Comparison of ENCODE assay signal across 8 cellular contexts in genomic region chr1:59354239-59354638, GRCh38. TPM values are rescaled to one million over a fixed set of nuclear protein-coding genes. Genes with fewer than 3 reads are reported as not detected.
DNase-seq lines count a peak whose midpoint lies in the region; ATAC-seq, FAIRE-seq and TF ChIP-seq lines count a peak whose summit lies in the region.
"Not testable (repeated sequence)": the region's sequence is repeated elsewhere in the genome, so short reads cannot be mapped to it uniquely, and the experiment has no call there.

No MANE protein-coding gene starts in this region.

- not testable (repeated sequence) for H3K4me1 Mint-ChIP-seq in activated CD4-positive, alpha-beta memory T cell treated with anti-CD3 and anti-CD28 coated beads for 36 hours (ENCODE audit: low read depth)
- H3K4me1 Mint-ChIP-seq in activated T-helper 2 cell treated with anti-CD3 and anti-CD28 coated beads, Interferon-gamma antibody, Interleukin-2, Interleukin-4, amounts not matched to agents 10 μg/mL and 5 μg/mL and 100 μg/mL, durations not matched to agents 14 hours and 24 hours and 36 hours (ENCODE audit: low read depth) = peaks cover 37% of the 10 kb centered on the region
- peaks cover 11% of the 10 kb centered on the region for H3K4me1 Mint-ChIP-seq in memory B cell

- not testable (repeated sequence) for H3K9ac ChIP-seq in mammary epithelial cell (ENCODE audit: insufficient read depth, low read length)
- H3K9ac ChIP-seq in skeletal muscle tissue (ENCODE audit: low read depth in 1 of 3, low read length in 3 of 3) = peak overlapping the region in 1 of 3 donors; percentile 34

- not testable (repeated sequence) for H3K4me3 ChIP-seq in mammary epithelial cell (replicated peaks in 1 of 3; ENCODE audit: insufficient read depth in 1 of 3, low read depth in 2 of 3, low read length in 3 of 3); osteoblast (ENCODE audit: insufficient read depth, low read length); skeletal muscle tissue (ENCODE audit: low read length in 3 of 3); tibial nerve

- H2AFZ ChIP-seq in mammary epithelial cell (ENCODE audit: low read depth, low read length) = peak overlapping the region; percentile 46
- H2AFZ ChIP-seq in osteoblast (ENCODE audit: low read length) = not testable (repeated sequence)

- CTCF ChIA-PET in activated CD4-positive, alpha-beta memory T cell treated with anti-CD3 and anti-CD28 coated beads for 36 hours (lab: Charles Lee); mammary epithelial cell (lab: Charles Lee; ENCODE audit: low non-redundant PET): not testable (repeated sequence)

- intact Hi-C loops in activated CD4-positive, alpha-beta memory T cell treated with anti-CD3 and anti-CD28 coated beads for 36 hours (cut with micrococcal nuclease) = loop anchor here (2.0 kb wide), 1 partner anchor 79 kb away; no protein-coding TSS in a partner anchor
- intact Hi-C loops in activated T-helper 2 cell treated with anti-CD3 and anti-CD28 coated beads, Interferon-gamma antibody, Interleukin-2, Interleukin-4, amounts not matched to agents 10 μg/mL and 5 μg/mL and 100 μg/mL, durations not matched to agents 14 hours and 24 hours and 36 hours (cut with micrococcal nuclease) = loop anchor here (1.0 to 2.0 kb wide), 2 partner anchors 21 to 571 kb away; no protein-coding TSS in a partner anchor
- intact Hi-C loops in mammary epithelial cell (cut with micrococcal nuclease) = not testable (repeated sequence)

- POLR2A ChIA-PET in activated CD4-positive, alpha-beta memory T cell treated with anti-CD3 and anti-CD28 coated beads for 36 hours (lab: Charles Lee) = not testable (repeated sequence)

- not testable (repeated sequence) for TF ChIP-seq EP300 in tibial nerve (IDR thresholded peaks at IDR 0.05)

- DNase-seq in GM12891 (ENCODE audit: insufficient read length, low spot score); activated CD4-positive, alpha-beta memory T cell treated with anti-CD3 and anti-CD28 coated beads for 36 hours; activated T-helper 2 cell treated with anti-CD3 and anti-CD28 coated beads, Interferon-gamma antibody, Interleukin-2, Interleukin-4, amounts not matched to agents 10 μg/mL and 5 μg/mL and 100 μg/mL, durations not matched to agents 14 hours and 24 hours and 36 hours (ENCODE audit: low spot score); mammary epithelial cell; memory B cell (ENCODE audit: low spot score in 2 of 2); tibial nerve (ENCODE audit: low spot score in 2 of 2): not testable (repeated sequence)
- peak; percentile 10 for DNase-seq in osteoblast (ENCODE audit: insufficient read length, low spot score, missing footprints)

- H3K9me3 ChIP-seq in mammary epithelial cell (replicated peaks; ENCODE audit: insufficient read depth, low read length); osteoblast (ENCODE audit: low read depth, low read length); skeletal muscle tissue (ENCODE audit: control insufficient read depth in 3 of 3, low read length in 3 of 3); tibial nerve: not testable (repeated sequence)

- not testable (repeated sequence) for TF ChIP-seq CTCF in mammary epithelial cell (conservative IDR thresholded peaks at IDR 0.05 in 1 of 2, IDR thresholded peaks at IDR 0.05 in 1 of 2; ENCODE audit: extremely low read depth in 1 of 2, insufficient read depth in 1 of 2, low read depth in 1 of 2, low read length in 2 of 2); osteoblast (IDR thresholded peaks at IDR 0.05; ENCODE audit: extremely low read depth, low read depth, low read length); tibial nerve (IDR thresholded peaks at IDR 0.05)

- BruUV-seq in mammary epithelial cell (replicated peaks; lab: Mats Ljungman, UMichigan) = not testable (repeated sequence)

- FAIRE-seq in GM12891 (lab: Jason Lieb, UNC) = peak; percentile 9

- H3K4me2 ChIP-seq in mammary epithelial cell (ENCODE audit: insufficient read depth, low read depth, low read length); osteoblast (ENCODE audit: insufficient read depth, low read length): not testable (repeated sequence)

- H3K27me3 Mint-ChIP-seq in activated CD4-positive, alpha-beta memory T cell treated with anti-CD3 and anti-CD28 coated beads for 36 hours; activated T-helper 2 cell treated with anti-CD3 and anti-CD28 coated beads, Interferon-gamma antibody, Interleukin-2, Interleukin-4, amounts not matched to agents 10 μg/mL and 5 μg/mL and 100 μg/mL, durations not matched to agents 14 hours and 24 hours and 36 hours (ENCODE audit: low read depth); memory B cell: not testable (repeated sequence)

- WGBS in mammary epithelial cell (ENCODE audit: low coverage, missing lambda C conversion rate) = 66% methylated on average over 4 of the region's 4 CpGs
- 57 to 76% methylated on average over 4 of the region's 4 CpGs for WGBS in tibial nerve, 2 donors

- H3K27ac Mint-ChIP-seq in activated CD4-positive, alpha-beta memory T cell treated with anti-CD3 and anti-CD28 coated beads for 36 hours = peak overlapping the region; percentile 59
- peak overlapping the region; percentile 95 for H3K27ac Mint-ChIP-seq in activated T-helper 2 cell treated with anti-CD3 and anti-CD28 coated beads, Interferon-gamma antibody, Interleukin-2, Interleukin-4, amounts not matched to agents 10 μg/mL and 5 μg/mL and 100 μg/mL, durations not matched to agents 14 hours and 24 hours and 36 hours
- H3K27ac Mint-ChIP-seq in memory B cell = peak overlapping the region; percentile 31

- TF ChIP-seq POLR2A in GM12891 (IDR thresholded peaks at IDR 0.05; ENCODE audit: low read depth, low read length); tibial nerve (IDR thresholded peaks at IDR 0.05): not testable (repeated sequence)

- dilution Hi-C loops in mammary epithelial cell (cut with HindIII; ENCODE audit: low sequenced_read_pairs) = not testable (repeated sequence)

- in situ Hi-C loops in mammary epithelial cell (cut with MboI; ENCODE audit: low sequenced_read_pairs in 2 of 2) = not testable (repeated sequence)

- not testable (repeated sequence) for H3K79me2 ChIP-seq in mammary epithelial cell (ENCODE audit: insufficient read depth, low read length); osteoblast (ENCODE audit: insufficient read depth, low read length)

- not testable (repeated sequence) for H3K36me3 ChIP-seq in mammary epithelial cell (ENCODE audit: insufficient read depth, low read length); osteoblast (ENCODE audit: insufficient read depth, low read length); skeletal muscle tissue (ENCODE audit: control insufficient read depth in 3 of 3, insufficient read depth in 3 of 3, low read length in 3 of 3); tibial nerve

- not testable (repeated sequence) for H3K4me1 ChIP-seq in mammary epithelial cell (ENCODE audit: insufficient read depth, low read length); osteoblast (ENCODE audit: insufficient read depth, low read length); skeletal muscle tissue (ENCODE audit: control insufficient read depth in 3 of 3, insufficient read depth in 3 of 3, low read length in 3 of 3)
- peaks cover 0 to 25% (median 15%) of the 10 kb centered on the region in 4 donors for H3K4me1 ChIP-seq in tibial nerve

- not testable (repeated sequence) for H4K20me1 ChIP-seq in mammary epithelial cell (ENCODE audit: insufficient read depth, low read length); osteoblast (ENCODE audit: insufficient read depth, low read length)

- H3K27ac ChIP-seq in mammary epithelial cell (ENCODE audit: insufficient read depth, low read depth, low read length); osteoblast (ENCODE audit: low read depth, low read length): not testable (repeated sequence)
- H3K27ac ChIP-seq in skeletal muscle tissue (ENCODE audit: low read depth, low read length) (peak overlapping the region; percentile 33), tibial nerve (peak overlapping the region in 3 of 4 donors; percentile 25 to 71 (median 70))

- H3K4me3 Mint-ChIP-seq in activated CD4-positive, alpha-beta memory T cell treated with anti-CD3 and anti-CD28 coated beads for 36 hours; activated T-helper 2 cell treated with anti-CD3 and anti-CD28 coated beads, Interferon-gamma antibody, Interleukin-2, Interleukin-4, amounts not matched to agents 10 μg/mL and 5 μg/mL and 100 μg/mL, durations not matched to agents 14 hours and 24 hours and 36 hours (ENCODE audit: low read depth); memory B cell: not testable (repeated sequence)

- not testable (repeated sequence) for H3K9me3 Mint-ChIP-seq in activated CD4-positive, alpha-beta memory T cell treated with anti-CD3 and anti-CD28 coated beads for 36 hours; activated T-helper 2 cell treated with anti-CD3 and anti-CD28 coated beads, Interferon-gamma antibody, Interleukin-2, Interleukin-4, amounts not matched to agents 10 μg/mL and 5 μg/mL and 100 μg/mL, durations not matched to agents 14 hours and 24 hours and 36 hours; memory B cell

- not testable (repeated sequence) for H3K27me3 ChIP-seq in mammary epithelial cell (ENCODE audit: insufficient read depth, low read length); osteoblast (ENCODE audit: insufficient read depth, low read length); skeletal muscle tissue (ENCODE audit: control insufficient read depth in 3 of 3, insufficient read depth in 3 of 3, low read length in 3 of 3); tibial nerve

- not testable (repeated sequence) for ATAC-seq in memory B cell (ENCODE audit: low read depth)

- not testable (repeated sequence) for H3K36me3 Mint-ChIP-seq in activated CD4-positive, alpha-beta memory T cell treated with anti-CD3 and anti-CD28 coated beads for 36 hours
- peaks cover 11% of the 10 kb centered on the region for H3K36me3 Mint-ChIP-seq in activated T-helper 2 cell treated with anti-CD3 and anti-CD28 coated beads, Interferon-gamma antibody, Interleukin-2, Interleukin-4, amounts not matched to agents 10 μg/mL and 5 μg/mL and 100 μg/mL, durations not matched to agents 14 hours and 24 hours and 36 hours (ENCODE audit: low read depth)
- H3K36me3 Mint-ChIP-seq in memory B cell = peaks cover 14% of the 10 kb centered on the region

RNA-seq across cellular contexts. Expression of gene FGGY, which starts 57.3 kb away (rescaled TPM):
- 9.6 TPM for polyA plus RNA-seq in GM12891 (2012; ENCODE audit: low read depth, missing spikeins)
- 10 to 100 TPM; 10.2 TPM for total RNA-seq in activated CD4-positive, alpha-beta memory T cell treated with anti-CD3 and anti-CD28 coated beads for 36 hours
- total RNA-seq in activated T-helper 2 cell treated with anti-CD3 and anti-CD28 coated beads, Interferon-gamma antibody, Interleukin-2, Interleukin-4, amounts not matched to agents 10 μg/mL and 5 μg/mL and 100 μg/mL, durations not matched to agents 14 hours and 24 hours and 36 hours = 10.5 and 13.4 TPM in 2 replicates
- total RNA-seq in mammary epithelial cell (10 to 100 TPM; 10.3 to 14.7 TPM), osteoblast (17.1 and 24.6 TPM in 2 replicates), skeletal muscle tissue (52.2 TPM), tibial nerve (10 to 100 TPM; 27.0 to 40.6 (median 32.9) TPM)
- polyA plus RNA-seq in mammary epithelial cell = 8.0 TPM
- 22.5 TPM for polyA minus RNA-seq in mammary epithelial cell

Comparison
In these comparisons a context has a peak if more than half of its experiments do, and no peak if none do; other contexts are left out.
1. H3K27ac Mint-ChIP-seq: peak in every context shown above with its lines; median percentile 95 in activated T-helper 2 cell treated with anti-CD3 and anti-CD28 coated beads, Interferon-gamma antibody, Interleukin-2, Interleukin-4, amounts not matched to agents 10 μg/mL and 5 μg/mL and 100 μg/mL, durations not matched to agents 14 hours and 24 hours and 36 hours; 59 in activated CD4-positive, alpha-beta memory T cell treated with anti-CD3 and anti-CD28 coated beads for 36 hours; 31 in memory B cell.